2 cellular contexts compared by ENCODE assay signal in genomic region chr5:157881498-157881897, GRCh38.
TF ChIP-seq lines count a peak whose summit lies in the region.

No MANE protein-coding gene starts in this region.

TF ChIP-seq in GM23338, 12 proteins besides CTCF, POLR2A, EP300 and RAD21:
- peak; percentile 48; the same call in 1 of the 2 replicates for TF ChIP-seq NANOG (IDR thresholded peaks at IDR 0.05; ENCODE audit: borderline replicate concordance)

TF ChIP-seq in H1, 55 proteins besides CTCF, POLR2A, EP300 and RAD21:
- TF ChIP-seq YY1 (IDR thresholded peaks at IDR 0.05; ENCODE audit: low read depth, low read length) (0 out of 2 replicates have a peak, but pooled peaks have one; percentile 16), NANOG (IDR thresholded peaks at IDR 0.05; ENCODE audit: insufficient read depth, low read depth, low read length, poor library complexity, severe bottlenecking) (peak; percentile 62)
TF ChIP-seq in H1: peak in this region for 2; not testable (repeated sequence) for 53.
